In genomic region chr1:224081604-224082003, GRCh38 we compare ENCODE assay signal across 31 cellular contexts.
"Had no signal": no experiment of that assay in that cellular context is flagged by ENCODE, and none has a peak within 500 bp of the region (broad histone marks: within the 10 kb centered on the region; RNA-seq: fewer than 3 reads in every experiment).

No MANE protein-coding gene starts in this region.

- H3K4me3 Mint-ChIP-seq: activated CD4-positive, alpha-beta T cell treated with anti-CD3 and anti-CD28 coated beads for 36 hours; activated naive CD8-positive, alpha-beta T cell; activated T-cell treated with anti-CD3 and anti-CD28 coated beads, Interleukin-2, amount 50 U/mL, for 72 hours; immature natural killer cell; mesothelial cell of epicardium; naive B cell; nephron progenitor cell; T-helper 2 cell treated with Interferon-gamma antibody and Interleukin-4, amounts not matched to agents 5 μg/mL and 100 μg/mL, for 36 hours had no signal

- H3K27ac ChIP-seq: body of pancreas, colonic mucosa, gastrocnemius medialis, hepatocyte, pancreas, prostate gland, suprapubic skin, tibial artery, upper lobe of right lung had no signal

- H2AFZ ChIP-seq: hepatocyte had no signal

- H3K36me3 Mint-ChIP-seq: activated naive CD8-positive, alpha-beta T cell; immature natural killer cell; mesothelial cell of epicardium; naive B cell had no signal

- H3K4me3 ChIP-seq: body of pancreas, colonic mucosa, gastrocnemius medialis, hepatocyte, pancreas, prostate gland, sigmoid colon, suprapubic skin, tibial artery, upper lobe of right lung had no signal

- DNase-seq: activated CD4-positive, alpha-beta T cell treated with anti-CD3 and anti-CD28 coated beads for 36 hours; activated CD4-positive, CD25-positive, alpha-beta regulatory T cell; activated naive CD4-positive, alpha-beta T cell; activated T-cell treated with anti-CD3 and anti-CD28 coated beads for 4 hours; activated T-cell treated with anti-CD3 and anti-CD28 coated beads, Interleukin-2, amount 50 U/mL, for 72 hours; anterior cingulate cortex; body of pancreas; cerebellar nuclear complex; colonic mucosa; effector memory CD4-positive, alpha-beta T cell; gastrocnemius medialis; glutamatergic neuron; immature natural killer cell; kidney; naive B cell; nephron progenitor cell; pancreas; retina; sigmoid colon; small intestine; stimulated activated CD4-positive, alpha-beta T cell treated with anti-CD3 and anti-CD28 coated beads, Interleukin-1b, Interleukin-23, amount 100 ng/mL, for 48 hours; stimulated activated CD4-positive, alpha-beta T cell treated with anti-CD3 and anti-CD28 coated beads, Interleukin-4, amount 100 ng/mL, for 4 hours; stimulated activated naive CD4-positive, alpha-beta T cell; tibial artery; upper lobe of right lung had no signal

- H3K9me3 Mint-ChIP-seq: activated T-cell treated with anti-CD3 and anti-CD28 coated beads, Interleukin-2, amount 50 U/mL, for 72 hours; immature natural killer cell; naive B cell; nephron progenitor cell; T-helper 2 cell treated with Interferon-gamma antibody and Interleukin-4, amounts not matched to agents 5 μg/mL and 100 μg/mL, for 36 hours had no signal

- H3K4me1 ChIP-seq: body of pancreas, colonic mucosa, gastrocnemius medialis, pancreas, prostate gland, sigmoid colon, suprapubic skin, tibial artery, upper lobe of right lung had no signal

- H3K4me2 ChIP-seq: hepatocyte had no signal

- ATAC-seq: activated CD4-positive, alpha-beta T cell treated with anti-CD3 and anti-CD28 coated beads for 36 hours; activated T-cell treated with anti-CD3 and anti-CD28 coated beads, Interleukin-2, amount 50 U/mL, for 72 hours; body of pancreas; gastrocnemius medialis; pancreas; upper lobe of right lung had no signal

- H3K36me3 ChIP-seq: colonic mucosa, gastrocnemius medialis, pancreas, prostate gland, sigmoid colon, suprapubic skin, tibial artery, upper lobe of right lung had no signal

- H3K27me3 ChIP-seq: body of pancreas, colonic mucosa, hepatocyte, pancreas, sigmoid colon, suprapubic skin, upper lobe of right lung had no signal

- H3K4me1 Mint-ChIP-seq: immature natural killer cell, naive B cell had no signal

- H3K9me3 ChIP-seq: body of pancreas, colonic mucosa, gastrocnemius medialis, pancreas, prostate gland, sigmoid colon, suprapubic skin, tibial artery, upper lobe of right lung had no signal

- H3K27ac Mint-ChIP-seq: activated CD4-positive, alpha-beta T cell treated with anti-CD3 and anti-CD28 coated beads for 36 hours; activated naive CD8-positive, alpha-beta T cell; activated T-cell treated with anti-CD3 and anti-CD28 coated beads, Interleukin-2, amount 50 U/mL, for 72 hours; immature natural killer cell; mesothelial cell of epicardium; nephron progenitor cell; T-helper 2 cell treated with Interferon-gamma antibody and Interleukin-4, amounts not matched to agents 5 μg/mL and 100 μg/mL, for 36 hours had no signal
